ENCODE assay signal across 17 cellular contexts in the genomic region with DNA sequence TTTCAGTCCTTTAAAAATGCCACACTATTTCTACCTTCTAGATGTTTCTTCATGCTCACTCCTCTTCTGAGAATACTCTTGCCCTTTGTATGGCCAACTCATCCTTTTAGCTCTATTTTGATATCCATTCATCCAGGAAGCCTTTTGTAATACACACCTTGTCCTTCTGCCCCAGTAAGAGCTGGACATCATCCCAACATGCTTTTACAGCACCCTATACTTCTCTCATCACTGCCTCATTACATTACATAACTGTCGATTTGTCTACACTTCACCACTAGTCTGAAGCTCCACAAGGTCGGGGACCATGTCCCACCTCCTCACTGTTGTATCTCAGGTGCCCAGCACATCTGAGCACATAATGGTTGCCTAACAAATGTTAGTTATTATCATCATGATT. TPM values are rescaled to one million over a fixed set of nuclear protein-coding genes. Genes with fewer than 3 reads are reported as not detected.
A peak's percentile ranks its signal among the peaks of the same experiment; 100 is the strongest.
DNase-seq lines count a peak whose midpoint lies in the region; ATAC-seq, FAIRE-seq and TF ChIP-seq lines count a peak whose summit lies in the region.
"Had no signal": no experiment of that assay in that cellular context is flagged by ENCODE, and none has a peak within 500 bp of the region (broad histone marks: within the 10 kb centered on the region; RNA-seq: fewer than 3 reads in every experiment).

No MANE protein-coding gene starts in this region.

- H3K4me1 ChIP-seq in PC-3 (ENCODE audit: insufficient read depth, low read length) = peaks cover 18% of the 10 kb centered on the region
- H3K4me1 ChIP-seq in transverse colon = peaks cover 4 to 30% (median 16%) of the 10 kb centered on the region in 4 donors

- peak; percentile 30 for FAIRE-seq in H54 (lab: Jason Lieb, UNC)
- FAIRE-seq: GM19239 had no signal

- DNase-seq in H54 (ENCODE audit: insufficient read length, low spot score) (no peak), PC-3 (peak; percentile 22), left colon (no peak), transverse colon (no peak), COR-L47 (lab: John Stamatoyannopoulos, UW) (no peak), Right ventricle myocardium inferior (ENCODE audit: missing footprints) (no peak)
- DNase-seq in activated CD4-positive, CD25-positive, alpha-beta regulatory T cell treated with anti-CD3 and anti-CD28 coated beads, Interleukin-2, amount 50 U/mL, for 72 hours = no peak
- DNase-seq: 8988T; AML-193; CD8-positive, alpha-beta memory T cell; DMS53; GF-D8; GOT3; IMR-90 had no signal

- POLR2A ChIA-PET in PC-3 (lab: Charles Lee; ENCODE audit: unreplicated experiment) = no interaction called here

- no peak overlapping the region for H3K9ac ChIP-seq in PC-3 (ENCODE audit: low read length)
- H3K9ac ChIP-seq: BLaER1 had no signal

- no peaks in the 10 kb centered on the region for H3K27me3 ChIP-seq in PC-3 (ENCODE audit: low read length)
- H3K27me3 ChIP-seq in transverse colon = no peaks in the 10 kb centered on the region
- H3K27me3 ChIP-seq: BLaER1 had no signal

- peak overlapping the region; percentile 62; the same call in 1 of the 2 replicates for H3K4me2 ChIP-seq in PC-3 (ENCODE audit: low read length)
- H3K4me2 ChIP-seq: BLaER1 had no signal

- TF ChIP-seq CTCF in PC-3 (conservative IDR thresholded peaks at IDR 0.05; ENCODE audit: low read depth, low read length) = no peak
- peak in 1 of 5 experiments; percentile 30 for TF ChIP-seq CTCF in transverse colon (IDR thresholded peaks at IDR 0.05)

- H2AFZ ChIP-seq in PC-3 (ENCODE audit: low read length) = no peak overlapping the region

- peak; percentile 41 for ATAC-seq in PC-3
- ATAC-seq in left colon = peak; percentile 69
- no peak for ATAC-seq in Right ventricle myocardium inferior
- ATAC-seq: HCT116 had no signal

- CTCF ChIA-PET in PC-3 (lab: Charles Lee) = interaction anchor here (0.7 kb wide), 1 partner anchor 16 kb away, joined by 3 read pairs; no protein-coding TSS in a partner anchor

- H3K27ac ChIP-seq in PC-3 (ENCODE audit: low read length) (no peak overlapping the region), transverse colon (peak overlapping the region; percentile 0 to 61 (median 49))
- H3K27ac ChIP-seq: BLaER1 had no signal

- H3K9me3 ChIP-seq in PC-3 (ENCODE audit: low read length) = no peaks in the 10 kb centered on the region
- no peaks in the 10 kb centered on the region for H3K9me3 ChIP-seq in transverse colon
- H3K9me3 ChIP-seq: BLaER1 had no signal

- BruUV-seq in PC-3 (replicated peaks; lab: Mats Ljungman, UMichigan) = TSS peak; percentile 81

- H3K36me3 ChIP-seq in PC-3 (ENCODE audit: low read depth, low read length) = no peaks in the 10 kb centered on the region
- no peaks in the 10 kb centered on the region for H3K36me3 ChIP-seq in transverse colon
- H3K36me3 ChIP-seq: BLaER1 had no signal

- H3K9me2 ChIP-seq in PC-3 (replicated peaks; ENCODE audit: low read length) = no peaks in the 10 kb centered on the region

- TF ChIP-seq EP300 in transverse colon (IDR thresholded peaks at IDR 0.05; ENCODE audit: low read depth) = no peak

- no peaks in the 10 kb centered on the region for H3F3A ChIP-seq in PC-3 (ENCODE audit: low read length, unreplicated experiment)

- intact Hi-C loops in PC-3 (cut with micrococcal nuclease) = no loop called here
- intact Hi-C loops in left colon (cut with DNase I, micrococcal nuclease) = no loop called here
- intact Hi-C loops in transverse colon (cut with DNase I; ENCODE audit: low total_unique reads) = no loop called here
- intact Hi-C loops in Right ventricle myocardium inferior (cut with DNase I) = no loop called here

- H3K4me3 ChIP-seq in PC-3 (ENCODE audit: low read length) (no peak overlapping the region), transverse colon (no peak overlapping the region)
- H3K4me3 ChIP-seq: BLaER1 had no signal

- TF ChIP-seq POLR2A in H54 (IDR thresholded peaks at IDR 0.05; ENCODE audit: low read depth, low read length) = no peak
- TF ChIP-seq POLR2A in transverse colon (IDR thresholded peaks at IDR 0.05) = no peak

- no peaks in the 10 kb centered on the region for H3K79me2 ChIP-seq in PC-3 (ENCODE audit: low read length)

- in situ Hi-C loops in transverse colon (cut with MboI; ENCODE audit: low pct_ligation_motif_present in 1 of 4, low pct_unique_long_range_greater_than_20kb in 1 of 4, low sequenced_read_pairs in 3 of 4) = no loop called here

- H4K20me1 ChIP-seq in PC-3 (ENCODE audit: low read length) = no peaks in the 10 kb centered on the region
- H4K20me1 ChIP-seq: BLaER1 had no signal

- 46 to 61% methylated on average over 2 of the region's 2 CpGs for whole genome bisulfite sequencing in transverse colon (ENCODE audit: low coverage in 1 of 2), 2 donors

RNA-seq across cellular contexts. Expression of a gene that starts 29.2 kb away (rescaled TPM):
- total RNA-seq in PC-3 (2014; rRNA removed) = 23.4 and 26.6 TPM in 2 replicates
- 100 to 1,000 TPM; 177 to 290 TPM for total RNA-seq in left colon
- total RNA-seq in transverse colon = 100 to 1,000 TPM in 3 of 4 donors, 10 to 100 TPM in 1; 53.3 to 443 (median 294) TPM
- total RNA-seq in Right ventricle myocardium inferior = 0.32 TPM
- total RNA-seq: CD8-positive, alpha-beta memory T cell; IMR-90 had no signal

Comparison
In these comparisons a context has a peak if more than half of its experiments do, and no peak if none do; other contexts are left out.
1. RNA of a gene that starts 29.2 kb away (total RNA-seq): 53.3 to 443 TPM in transverse colon, 177 to 290 TPM in left colon and 23.4 to 26.6 TPM in PC-3; 0.32 TPM in Right ventricle myocardium inferior (single experiment); every median in the first group is over 10 times any median in the second.